Comparison of ENCODE assay signal across 8 cellular contexts in genomic region chr5:157893611-157894010, GRCh38.
"Had no signal": no experiment of that assay in that cellular context is flagged by ENCODE, and none has a peak within 500 bp of the region (broad histone marks: within the 10 kb centered on the region; RNA-seq: fewer than 3 reads in every experiment).

No MANE protein-coding gene starts in this region.

- DNase-seq: GDM1, GF-D8 had no signal

- H3K4me3 ChIP-seq: GM12878 had no signal

- FAIRE-seq: G401.6, GM12878, GM12891, GM12892, GM18507, GM19239 had no signal
